Comparison of ENCODE assay signal across 8 cellular contexts in the genomic region with DNA sequence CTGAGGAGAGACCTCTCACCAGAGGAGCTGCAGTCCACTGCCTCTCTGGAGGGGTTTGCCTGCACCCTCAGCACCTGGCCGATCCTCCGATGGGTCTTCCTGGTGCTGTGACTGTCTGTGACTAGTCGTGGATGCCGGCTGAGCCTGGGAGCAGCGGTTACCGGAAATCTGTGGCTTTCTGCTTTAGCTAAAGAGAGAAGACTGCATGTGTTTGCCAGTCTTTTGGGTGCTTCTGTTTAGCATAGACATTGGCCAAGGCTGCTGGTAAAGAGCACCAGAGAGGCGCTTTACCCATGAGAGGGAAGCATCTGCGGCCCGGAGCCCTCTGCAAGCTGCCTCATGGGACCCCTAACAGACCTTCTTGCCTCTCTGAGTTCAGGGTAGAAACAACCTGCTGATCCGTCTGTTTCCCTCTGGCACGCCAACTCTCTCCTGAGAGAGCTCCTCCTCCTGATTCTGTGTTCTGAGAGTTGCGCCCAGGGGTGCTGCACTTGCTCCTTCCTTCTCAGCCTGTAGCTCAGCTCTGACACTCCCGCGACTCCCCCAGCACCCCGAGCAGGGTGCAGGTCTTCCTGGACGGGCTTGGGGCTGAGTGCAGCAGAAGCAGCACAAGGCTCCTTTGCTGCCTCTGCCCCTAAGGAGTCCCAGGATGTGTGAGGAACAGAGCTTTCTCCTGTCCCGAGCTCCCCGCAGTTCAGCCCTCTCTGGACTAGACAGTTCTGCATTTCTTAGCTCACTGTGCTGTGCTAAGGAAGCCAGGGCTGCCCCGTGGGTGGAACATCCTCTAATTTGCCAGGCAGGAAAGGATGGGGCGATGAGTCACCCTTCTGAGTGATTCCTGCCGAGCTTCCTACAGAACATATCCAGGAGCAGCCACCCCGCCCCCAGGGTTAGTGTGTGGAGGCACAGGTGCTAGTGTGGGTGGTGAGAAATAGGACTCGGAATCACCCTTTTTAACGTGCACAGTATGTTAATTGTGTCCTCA.
DNase-seq lines count a peak whose midpoint lies in the region; ATAC-seq and TF ChIP-seq lines count a peak whose summit lies in the region.

No MANE protein-coding gene starts in this region.

- H3K27ac Mint-ChIP-seq in CD8-positive, alpha-beta T cell: peak overlapping the region; percentile 81
- peak overlapping the region; percentile 90 for H3K27ac Mint-ChIP-seq in activated naive CD4-positive, alpha-beta T cell treated with anti-CD3 and anti-CD28 coated beads, Interleukin-2, amount 50 U/mL, for 24 hours

- peak in 3 of 7 experiments; percentile 25 to 62 (median 34) for DNase-seq in CD8-positive, alpha-beta T cell
- peak; percentile 52 for DNase-seq in NCI-H1694 treated with DMSO at 0.1 percent for 48 hours (lab: John Stamatoyannopoulos, UW)
- peak; percentile 66 to 88 (median 75) for DNase-seq in heart left ventricle
- peak; percentile 82 to 85 for DNase-seq in psoas muscle
- DNase-seq in cerebellar cortex (ENCODE audit: low spot score): no peak

- H3K9me3 ChIP-seq in CD8-positive, alpha-beta T cell (ENCODE audit: low read length): no peaks in the 10 kb centered on the region
- H3K9me3 ChIP-seq in heart left ventricle (peaks cover 0 to 5% (median 0%) of the 10 kb centered on the region in 12 donors), psoas muscle (no peaks in the 10 kb centered on the region)

- POLR2A ChIA-PET in CD8-positive, alpha-beta T cell (lab: Charles Lee): interaction anchor here (0.7 to 2.5 kb wide), 6 partner anchors 9 to 301 kb away, joined by 3 to 13 read pairs (median 3); no protein-coding TSS in a partner anchor

- H3K4me1 ChIP-seq in CD8-positive, alpha-beta T cell (ENCODE audit: insufficient read depth, low read length): peaks cover 36% of the 10 kb centered on the region
- H3K4me1 ChIP-seq in heart left ventricle (peaks cover 0 to 61% (median 20%) of the 10 kb centered on the region in 12 donors), psoas muscle (peaks cover 26% of the 10 kb centered on the region)

- H3K4me3 Mint-ChIP-seq in CD8-positive, alpha-beta T cell: peak overlapping the region; percentile 82
- H3K4me3 Mint-ChIP-seq in activated naive CD4-positive, alpha-beta T cell treated with anti-CD3 and anti-CD28 coated beads, Interleukin-2, amount 50 U/mL, for 24 hours: peak overlapping the region; percentile 85

- no peaks in the 10 kb centered on the region for H3K27me3 ChIP-seq in CD8-positive, alpha-beta T cell (ENCODE audit: insufficient read depth, low read length)
- no peaks in the 10 kb centered on the region for H3K27me3 ChIP-seq in heart left ventricle
- no peaks in the 10 kb centered on the region for H3K27me3 ChIP-seq in psoas muscle (ENCODE audit: insufficient read depth in 3 of 3, low read length in 2 of 3)

- peaks cover 68% of the 10 kb centered on the region for H3K4me1 Mint-ChIP-seq in CD8-positive, alpha-beta T cell (ENCODE audit: low read depth)
- H3K4me1 Mint-ChIP-seq in activated naive CD4-positive, alpha-beta T cell treated with anti-CD3 and anti-CD28 coated beads, Interleukin-2, amount 50 U/mL, for 24 hours: peaks cover 42% of the 10 kb centered on the region

- TF ChIP-seq CTCF in CD8-positive, alpha-beta T cell (IDR thresholded peaks at IDR 0.05): no peak
- TF ChIP-seq CTCF in heart left ventricle (IDR thresholded peaks at IDR 0.05): no peak
- TF ChIP-seq CTCF in psoas muscle (IDR thresholded peaks at IDR 0.05): no peak

- peak; percentile 42 for ATAC-seq in CD8-positive, alpha-beta T cell
- ATAC-seq in GM21825 (IDR thresholded peaks at IDR 0.05; ENCODE audit: unreplicated experiment) (peak; percentile 52), heart left ventricle (peak; percentile 83 to 96 (median 94)), psoas muscle (peak; percentile 89 to 95 (median 93)), HG03280 (IDR thresholded peaks at IDR 0.05; ENCODE audit: unreplicated experiment) (no peak)

- no peaks in the 10 kb centered on the region for H3K9me3 Mint-ChIP-seq in CD8-positive, alpha-beta T cell
- no peaks in the 10 kb centered on the region for H3K9me3 Mint-ChIP-seq in activated naive CD4-positive, alpha-beta T cell treated with anti-CD3 and anti-CD28 coated beads, Interleukin-2, amount 50 U/mL, for 24 hours

- H3K36me3 Mint-ChIP-seq in CD8-positive, alpha-beta T cell: no peaks in the 10 kb centered on the region
- H3K36me3 Mint-ChIP-seq in activated naive CD4-positive, alpha-beta T cell treated with anti-CD3 and anti-CD28 coated beads, Interleukin-2, amount 50 U/mL, for 24 hours: no peaks in the 10 kb centered on the region

- CTCF ChIA-PET in CD8-positive, alpha-beta T cell (lab: Charles Lee): interaction anchor here (0.7 to 1.7 kb wide), 2 partner anchors 125 to 178 kb away, joined by 3 to 7 read pairs; no protein-coding TSS in a partner anchor

- H3K4me3 ChIP-seq in CD8-positive, alpha-beta T cell (ENCODE audit: low read depth, low read length): peak overlapping the region; percentile 29
- peak overlapping the region in 7 of 12 donors; percentile 2 to 40 (median 34) for H3K4me3 ChIP-seq in heart left ventricle
- peak overlapping the region; percentile 24 for H3K4me3 ChIP-seq in psoas muscle

- no peaks in the 10 kb centered on the region for H3K27me3 Mint-ChIP-seq in CD8-positive, alpha-beta T cell (ENCODE audit: low read depth)
- no peaks in the 10 kb centered on the region for H3K27me3 Mint-ChIP-seq in activated naive CD4-positive, alpha-beta T cell treated with anti-CD3 and anti-CD28 coated beads, Interleukin-2, amount 50 U/mL, for 24 hours

- intact Hi-C loops in CD8-positive, alpha-beta T cell (cut with DNase I, micrococcal nuclease): no loop called here
- intact Hi-C loops in heart left ventricle (cut with DNase I) (loop anchor here in 1 of 10 donors (5.0 kb wide), 1 partner anchor 60 kb away; no protein-coding TSS in a partner anchor), psoas muscle (cut with DNase I) (no loop called here)

- no peaks in the 10 kb centered on the region for H3K36me3 ChIP-seq in CD8-positive, alpha-beta T cell (ENCODE audit: insufficient read depth, low read length)
- H3K36me3 ChIP-seq in heart left ventricle (no peaks in the 10 kb centered on the region), psoas muscle (ENCODE audit: insufficient read depth in 1 of 2, low read depth in 1 of 2) (no peaks in the 10 kb centered on the region)

- WGBS in heart left ventricle, 4 donors: 42 to 60% (median 50%) methylated on average over 24 of the region's 24 CpGs
- WGBS in psoas muscle, 3 donors: 52 to 62% (median 56%) methylated on average over 24 of the region's 24 CpGs

- TF ChIP-seq POLR2A in heart left ventricle (IDR thresholded peaks at IDR 0.05): peak in 1 of 2 donors; percentile 15

- H3K27ac ChIP-seq in CD8-positive, alpha-beta T cell (ENCODE audit: low read depth, low read length): no peak overlapping the region
- H3K27ac ChIP-seq in heart left ventricle (peak overlapping the region in 10 of 12 donors; percentile 8 to 74 (median 56)), psoas muscle (no peak overlapping the region)

Comparison
In these comparisons a context has a peak if more than half of its experiments do, and no peak if none do; other contexts are left out.
1. H3K27ac ChIP-seq: peak in heart left ventricle (10 of 12); none in CD8-positive, alpha-beta T cell (single experiment) and psoas muscle (single experiment).
2. Peak in every context shown above with its lines, with median percentiles within 50 percentile points of each other: H3K4me3 ChIP-seq.